13 cellular contexts compared by ENCODE assay signal in genomic region chr1:170927955-170928850, GRCh38. TPM values are rescaled to one million over a fixed set of nuclear protein-coding genes. Genes with fewer than 3 reads are reported as not detected.
DNase-seq lines count a peak whose midpoint lies in the region; FAIRE-seq and TF ChIP-seq lines count a peak whose summit lies in the region.
"Had no signal": no experiment of that assay in that cellular context is flagged by ENCODE, and none has a peak within 500 bp of the region (broad histone marks: within the 10 kb centered on the region; RNA-seq: fewer than 3 reads in every experiment).

No MANE protein-coding gene starts in this region.

- no peaks in the 10 kb centered on the region for H3K79me2 ChIP-seq in OCI-LY7 (ENCODE audit: insufficient read depth, low read depth, low read length)

- H3K36me3 ChIP-seq in OCI-LY7 (ENCODE audit: insufficient read depth, low read length): no peaks in the 10 kb centered on the region

- FAIRE-seq in HTR-8/SVneo (lab: Jason Lieb, UNC): no peak

- H2AFZ ChIP-seq in OCI-LY7 (ENCODE audit: low read length): no peak overlapping the region

- POLR2A ChIA-PET in OCI-LY7 (lab: Charles Lee): interaction anchor here (0.6 kb wide), 1 partner anchor 974 kb away, joined by 3 read pairs; no protein-coding TSS in a partner anchor

- intact Hi-C loops in OCI-LY7 (cut with micrococcal nuclease; ENCODE audit: unreplicated experiment): loop anchor here (5.0 kb wide), 1 partner anchor 236 kb away; no protein-coding TSS in a partner anchor

- in situ Hi-C loops in T47D (cut with HindIII; ENCODE audit: low pct_unique_long_range_greater_than_20kb, low sequenced_read_pairs): no loop called here

- H3K4me2 ChIP-seq in OCI-LY7 (ENCODE audit: low read length): no peak overlapping the region

- no TSS peak for BruUV-seq in OCI-LY7 (replicated peaks; lab: Mats Ljungman, UMichigan)

- H3K27ac ChIP-seq in OCI-LY7 (ENCODE audit: low read depth, low read length, poor library complexity, severe bottlenecking): no peak overlapping the region
- H3K27ac ChIP-seq: body of pancreas had no signal

- H3K4me1 ChIP-seq in OCI-LY7 (ENCODE audit: insufficient read depth, low read length, poor library complexity, severe bottlenecking): peaks cover 12% of the 10 kb centered on the region
- H3K4me1 ChIP-seq: body of pancreas had no signal

- CTCF ChIA-PET in OCI-LY7 (lab: Charles Lee; ENCODE audit: unreplicated experiment): no interaction called here

- H3K9me3 ChIP-seq in OCI-LY7 (ENCODE audit: low read length): no peaks in the 10 kb centered on the region
- H3K9me3 ChIP-seq: body of pancreas had no signal

- H3K4me3 ChIP-seq in AG09309 (ENCODE audit: control insufficient read depth, low read depth, low read length) (no peak overlapping the region), OCI-LY7 (ENCODE audit: low read depth, low read length, poor library complexity, severe bottlenecking) (no peak overlapping the region)
- H3K4me3 ChIP-seq: body of pancreas had no signal

- TF ChIP-seq CTCF in AG09309 (IDR thresholded peaks at IDR 0.05; ENCODE audit: control insufficient read depth, insufficient read depth, low read depth, low read length, missing control alignments): peak; percentile 18
- TF ChIP-seq CTCF in OCI-LY7 (conservative IDR thresholded peaks at IDR 0.05; ENCODE audit: low read length): no peak

- DNase-seq in AG09309 (ENCODE audit: low read depth) (no peak), HT1080 (ENCODE audit: low read depth) (peak; percentile 23), T47D (ENCODE audit: low read depth in 1 of 2, low spot score in 1 of 2) (peak; percentile 9 to 45), left kidney (ENCODE audit: low read depth, low spot score) (peak; percentile 10), mucosa of gallbladder (ENCODE audit: low spot score) (no peak), HTR-8/SVneo (ENCODE audit: insufficient read length, low spot score) (no peak), OCI-LY7 (ENCODE audit: low spot score) (no peak), medulla oblongata (ENCODE audit: extremely low spot score) (no peak)
- DNase-seq: activated T-cell treated with anti-CD3 and anti-CD28 coated beads for 4 hours; body of pancreas; CD4-positive, alpha-beta T cell; T-helper 9 cell had no signal

- no peaks in the 10 kb centered on the region for H4K20me1 ChIP-seq in OCI-LY7 (ENCODE audit: insufficient read depth, low read length)

- no peaks in the 10 kb centered on the region for H3K9me2 ChIP-seq in OCI-LY7 (ENCODE audit: insufficient read depth, low read length)

RNA-seq across cellular contexts. Expression of gene MROH9, which starts 7.1 kb away (rescaled TPM):
- total RNA-seq in HT1080 (2014; rRNA removed; shearing (Covaris generic)): not detected in 2 replicates
- not detected in 2 replicates for polyA plus RNA-seq in HT1080 (2015; cell fraction: cytosol; rRNA removed)
- polyA plus RNA-seq in HT1080 (2015; cell fraction: nucleus; rRNA removed): not detected in 2 replicates
- total RNA-seq in mucosa of gallbladder (not detected), OCI-LY7 (2022) (not detected in 2 replicates)
- total RNA-seq in OCI-LY7 (2014; rRNA removed; shearing (Covaris generic)): not detected in 2 replicates
- total RNA-seq: body of pancreas; CD4-positive, alpha-beta T cell; LHCN-M2 had no signal

Comparison
In these comparisons a context has a peak if more than half of its experiments do, and no peak if none do; other contexts are left out.
1. DNase-seq: peak in HT1080 (single experiment), T47D (2 of 2) and left kidney (single experiment); none in AG09309 (single experiment), mucosa of gallbladder (single experiment), HTR-8/SVneo (single experiment), OCI-LY7 (single experiment) and medulla oblongata (single experiment).